In the genomic region with DNA sequence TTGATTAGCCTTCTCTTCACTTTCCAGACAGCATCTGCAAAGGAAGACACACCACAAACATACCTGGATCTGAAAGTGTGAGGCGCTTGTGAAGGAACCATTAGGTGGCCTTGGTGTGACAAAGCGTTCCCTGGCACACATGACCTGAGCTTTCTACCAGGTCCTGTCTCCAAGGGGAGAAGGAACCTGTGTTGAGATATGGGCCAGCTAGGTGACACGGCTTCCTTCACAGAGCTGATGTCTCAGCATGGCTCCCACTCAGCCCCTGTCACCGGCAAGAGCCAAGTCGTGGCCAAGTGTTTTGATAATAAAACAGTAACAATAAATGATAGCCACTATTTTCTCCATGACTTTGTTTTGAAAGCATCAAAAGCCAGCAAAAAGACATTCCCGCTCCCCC, we compare ENCODE assay signal across 23 cellular contexts. TPM values are rescaled to one million over a fixed set of nuclear protein-coding genes. Genes with fewer than 3 reads are reported as not detected.
DNase-seq lines count a peak whose midpoint lies in the region; ATAC-seq, FAIRE-seq and TF ChIP-seq lines count a peak whose summit lies in the region.
"Had no signal": no experiment of that assay in that cellular context is flagged by ENCODE, and none has a peak within 500 bp of the region (broad histone marks: within the 10 kb centered on the region; RNA-seq: fewer than 3 reads in every experiment).

No MANE protein-coding gene starts in this region.

- CTCF ChIA-PET in CD4-positive, alpha-beta memory T cell (lab: Charles Lee; ENCODE audit: partially characterized antibody), result interaction anchor here (0.7 to 4.6 kb wide), 14 partner anchors 10 to 69 kb away, joined by 3 to 74 read pairs (median 7); partner anchors contain the start of gene TAGAP

- peak overlapping the region; percentile 62 for H3K27ac Mint-ChIP-seq in T-helper 2 cell treated with Interferon-gamma antibody and Interleukin-4, amounts not matched to agents 5 μg/mL and 100 μg/mL, for 36 hours
- H3K27ac Mint-ChIP-seq in CD4-positive, alpha-beta memory T cell, result peak overlapping the region; percentile 88 to 99 (median 98)
- H3K27ac Mint-ChIP-seq in natural killer cell treated with Interleukin-12 subunit alpha and Interleukin-12 subunit beta and Interleukin-15 and Interleukin-18, amount 100 ng/mL, for 72 hours, result peak overlapping the region; percentile 98 to 99

- H3K4me3 Mint-ChIP-seq in T-helper 2 cell treated with Interferon-gamma antibody and Interleukin-4, amounts not matched to agents 5 μg/mL and 100 μg/mL, for 36 hours, result no peak overlapping the region
- peak overlapping the region in 7 of 8 donors; percentile 66 to 80 (median 73) for H3K4me3 Mint-ChIP-seq in CD4-positive, alpha-beta memory T cell
- H3K4me3 Mint-ChIP-seq in natural killer cell treated with Interleukin-12 subunit alpha and Interleukin-12 subunit beta and Interleukin-15 and Interleukin-18, amount 100 ng/mL, for 72 hours, result peak overlapping the region; percentile 88

- no peak overlapping the region for H3K4me3 ChIP-seq in CD4-positive, alpha-beta memory T cell (ENCODE audit: low read length in 2 of 2)
- H3K4me3 ChIP-seq in bronchial epithelial cell (ENCODE audit: low read depth, low read length), result no peak overlapping the region
- H3K4me3 ChIP-seq: ascending aorta, SK-N-MC, skin epidermis, thyroid gland had no signal

- H3K4me1 Mint-ChIP-seq in T-helper 2 cell treated with Interferon-gamma antibody and Interleukin-4, amounts not matched to agents 5 μg/mL and 100 μg/mL, for 36 hours (ENCODE audit: low read depth), result peaks cover 60% of the 10 kb centered on the region
- H3K4me1 Mint-ChIP-seq in CD4-positive, alpha-beta memory T cell, result peaks cover 61 to 86% (median 76%) of the 10 kb centered on the region in 4 donors
- peaks cover 72 to 74% of the 10 kb centered on the region in 2 donors for H3K4me1 Mint-ChIP-seq in natural killer cell treated with Interleukin-12 subunit alpha and Interleukin-12 subunit beta and Interleukin-15 and Interleukin-18, amount 100 ng/mL, for 72 hours (ENCODE audit: low read depth in 2 of 2)

- H3K36me3 ChIP-seq in CD4-positive, alpha-beta memory T cell (ENCODE audit: insufficient read depth, low read length), result no peaks in the 10 kb centered on the region
- no peaks in the 10 kb centered on the region for H3K36me3 ChIP-seq in bronchial epithelial cell (ENCODE audit: control insufficient read depth, insufficient read depth, low read length)
- H3K36me3 ChIP-seq: ascending aorta, thyroid gland had no signal

- no peak for ATAC-seq in natural killer cell treated with Interleukin-12 subunit alpha and Interleukin-12 subunit beta and Interleukin-15 and Interleukin-18, amount 100 ng/mL, for 72 hours
- no peak for ATAC-seq in GM18505 (IDR thresholded peaks at IDR 0.05; ENCODE audit: unreplicated experiment)
- ATAC-seq in GM21381 (IDR thresholded peaks at IDR 0.05; ENCODE audit: unreplicated experiment), result no peak

- no peak for DNase-seq in T-helper 2 cell treated with Interferon-gamma antibody and Interleukin-4, amounts not matched to agents 5 μg/mL and 100 μg/mL, for 36 hours (ENCODE audit: low spot score)
- DNase-seq in T-helper 2 cell, result no peak
- no peak for DNase-seq in CD4-positive, alpha-beta memory T cell
- DNase-seq in bronchial epithelial cell (ENCODE audit: low read depth), result no peak
- DNase-seq in natural killer cell treated with Interleukin-12 subunit alpha and Interleukin-12 subunit beta and Interleukin-15 and Interleukin-18, amount 100 ng/mL, for 72 hours (ENCODE audit: low spot score), result no peak
- DNase-seq in posterior cingulate gyrus, result no peak
- DNase-seq: 8988T; activated CD4-positive, CD25-positive, alpha-beta regulatory T cell treated with anti-CD3 and anti-CD28 coated beads, Interleukin-2, amount 50 U/mL, for 72 hours; activated gamma-delta T cell; central memory CD4-positive, alpha-beta T cell; GOT3; Karpas-422; NCI-H1694 treated with DMSO at 0.1 percent for 48 hours; NCI-H526 treated with DMSO at 0.1 percent for 48 hours; stimulated activated CD4-positive, alpha-beta T cell treated with anti-CD3 and anti-CD28 coated beads, Interleukin-2, amount 100 ng/mL, for 24 hours; thyroid gland had no signal

- no peak for TF ChIP-seq CTCF in bronchial epithelial cell (IDR thresholded peaks at IDR 0.05; ENCODE audit: insufficient read depth, low read length, severe bottlenecking)

- intact Hi-C loops in CD4-positive, alpha-beta memory T cell (cut with micrococcal nuclease), result no loop called here
- intact Hi-C loops in posterior cingulate gyrus (cut with DNase I), result no loop called here

- H3K27ac ChIP-seq in CD4-positive, alpha-beta memory T cell (ENCODE audit: low read depth, low read length), result peak overlapping the region; percentile 57
- H3K27ac ChIP-seq: ascending aorta, RWPE1, SK-N-MC, thyroid gland had no signal

- no peaks in the 10 kb centered on the region for H3K27me3 ChIP-seq in CD4-positive, alpha-beta memory T cell (ENCODE audit: insufficient read depth, low read length)
- peaks cover 1% of the 10 kb centered on the region for H3K27me3 ChIP-seq in bronchial epithelial cell (ENCODE audit: control insufficient read depth, insufficient read depth, low read length)
- H3K27me3 ChIP-seq: ascending aorta, thyroid gland had no signal

- H3K36me3 Mint-ChIP-seq in T-helper 2 cell treated with Interferon-gamma antibody and Interleukin-4, amounts not matched to agents 5 μg/mL and 100 μg/mL, for 36 hours (ENCODE audit: low read depth), result peaks cover 5% of the 10 kb centered on the region
- no peaks in the 10 kb centered on the region for H3K36me3 Mint-ChIP-seq in CD4-positive, alpha-beta memory T cell
- H3K36me3 Mint-ChIP-seq in natural killer cell treated with Interleukin-12 subunit alpha and Interleukin-12 subunit beta and Interleukin-15 and Interleukin-18, amount 100 ng/mL, for 72 hours, result no peaks in the 10 kb centered on the region

- no peaks in the 10 kb centered on the region for H3K9me3 ChIP-seq in CD4-positive, alpha-beta memory T cell (ENCODE audit: control insufficient read depth in 1 of 2, low read length in 2 of 2)
- H3K9me3 ChIP-seq: thyroid gland had no signal

- H3K4me1 ChIP-seq in CD4-positive, alpha-beta memory T cell (ENCODE audit: insufficient read depth, low read length), result peaks cover 69% of the 10 kb centered on the region
- H3K4me1 ChIP-seq: ascending aorta, thyroid gland had no signal

- peak; percentile 94 for FAIRE-seq in bronchial epithelial cell (lab: Jason Lieb, UNC)

- no peak for TF ChIP-seq POLR2A in GM18505 (IDR thresholded peaks at IDR 0.05; ENCODE audit: borderline replicate concordance, extremely low read depth, insufficient read depth, insufficient read length)

- POLR2A ChIA-PET in CD4-positive, alpha-beta memory T cell (lab: Charles Lee; ENCODE audit: partially characterized antibody), result interaction anchor here (0.8 to 17.1 kb wide), 11 partner anchors 8 to 66 kb away, joined by 4 to 564 read pairs (median 21); partner anchors contain the start of gene TAGAP

- peaks cover 6% of the 10 kb centered on the region for H3K27me3 Mint-ChIP-seq in T-helper 2 cell treated with Interferon-gamma antibody and Interleukin-4, amounts not matched to agents 5 μg/mL and 100 μg/mL, for 36 hours (ENCODE audit: low read depth)
- no peaks in the 10 kb centered on the region for H3K27me3 Mint-ChIP-seq in CD4-positive, alpha-beta memory T cell
- H3K27me3 Mint-ChIP-seq in natural killer cell treated with Interleukin-12 subunit alpha and Interleukin-12 subunit beta and Interleukin-15 and Interleukin-18, amount 100 ng/mL, for 72 hours, result no peaks in the 10 kb centered on the region

- peaks cover 9% of the 10 kb centered on the region for H3K9me3 Mint-ChIP-seq in T-helper 2 cell treated with Interferon-gamma antibody and Interleukin-4, amounts not matched to agents 5 μg/mL and 100 μg/mL, for 36 hours
- peaks cover 0 to 2% (median 0%) of the 10 kb centered on the region in 8 donors for H3K9me3 Mint-ChIP-seq in CD4-positive, alpha-beta memory T cell
- no peaks in the 10 kb centered on the region for H3K9me3 Mint-ChIP-seq in natural killer cell treated with Interleukin-12 subunit alpha and Interleukin-12 subunit beta and Interleukin-15 and Interleukin-18, amount 100 ng/mL, for 72 hours

RNA-seq across cellular contexts. Expression of gene TAGAP, which starts 20.3 kb away (rescaled TPM):
- 100 to 1,000 TPM; 160 to 161 TPM for total RNA-seq in CD4-positive, alpha-beta memory T cell
- polyA plus RNA-seq in CD4-positive, alpha-beta memory T cell, result 100 to 1,000 TPM; 215 to 276 TPM
- under 0.01 TPM in 2 replicates for total RNA-seq in bronchial epithelial cell
- 10 to 100 TPM; 39.6 to 46.8 TPM for total RNA-seq in natural killer cell treated with Interleukin-12 subunit alpha and Interleukin-12 subunit beta and Interleukin-15 and Interleukin-18, amount 100 ng/mL, for 72 hours
- total RNA-seq: fibroblast of villous mesenchyme had no signal

Comparison
In these comparisons a context has a peak if more than half of its experiments do, and no peak if none do; other contexts are left out.
1. RNA of gene TAGAP, which starts 20.3 kb away (total RNA-seq): 160 to 161 TPM in CD4-positive, alpha-beta memory T cell and 39.6 to 46.8 TPM in natural killer cell treated with Interleukin-12 subunit alpha and Interleukin-12 subunit beta and Interleukin-15 and Interleukin-18, amount 100 ng/mL, for 72 hours; under 0.01 TPM in bronchial epithelial cell; every median in the first group is over 10 times any median in the second.
2. Peak in every context shown above with its lines, with median percentiles within 50 percentile points of each other: H3K27ac Mint-ChIP-seq.